Comparison of ENCODE assay signal across 30 cellular contexts in genomic region chr1:246095441-246095840, GRCh38.
"Had no signal": no experiment of that assay in that cellular context is flagged by ENCODE, and none has a peak within 500 bp of the region (broad histone marks: within the 10 kb centered on the region; RNA-seq: fewer than 3 reads in every experiment).

No MANE protein-coding gene starts in this region.

- H3K36me3 Mint-ChIP-seq: natural killer cell, neural progenitor cell had no signal

- H3K36me3 ChIP-seq: heart left ventricle, left lung, lower lobe of right lung, neural progenitor cell, neutrophil, stomach, thyroid gland, transverse colon, upper lobe of right lung had no signal

- DNase-seq: glutamatergic neuron; heart left ventricle; hypothalamus; immature natural killer cell; kidney glomerular epithelial cell; left cardiac atrium; left lung; lower lobe of right lung; mammary epithelial cell; mesenchymal stem cell; naive B cell; natural killer cell; occipital lobe; psoas muscle; stimulated activated CD4-positive, alpha-beta T cell treated with anti-CD3 and anti-CD28 coated beads, Interleukin-12 subunit alpha, Interleukin-12 subunit beta, amount 100 ng/mL, for 4 hours; stimulated activated CD4-positive, alpha-beta T cell treated with anti-CD3 and anti-CD28 coated beads, Interleukin-15, amount 100 ng/mL, for 24 hours; stimulated activated CD4-positive, alpha-beta T cell treated with anti-CD3 and anti-CD28 coated beads, Interleukin-2, amount 100 ng/mL, for 24 hours; stimulated activated CD4-positive, alpha-beta T cell treated with anti-CD3 and anti-CD28 coated beads, Interleukin-4, amount 100 ng/mL, for 1 hour; stimulated activated naive B cell treated with anti-CD40 and anti-IgM and Interleukin-4, amounts not matched to agents 10 μg/mL and 1 μg/mL and 100 μg/mL, for 72 hours; stimulated activated naive CD8-positive, alpha-beta T cell treated with anti-CD3 and anti-CD28 coated beads, Interleukin-15, Interleukin-2, amounts not matched to agents 100 U/mL and 50 U/mL, for 24 hours; stomach; testis; thyroid gland; transverse colon; upper lobe of right lung had no signal

- H3K27me3 ChIP-seq: heart left ventricle, left lung, neural progenitor cell, neutrophil, stomach, testis, thyroid gland, transverse colon, upper lobe of right lung had no signal

- H3K27ac Mint-ChIP-seq: immature natural killer cell; natural killer cell; stimulated activated naive B cell treated with anti-CD40 and anti-IgM and Interleukin-4, amounts not matched to agents 10 μg/mL and 1 μg/mL and 100 μg/mL, for 72 hours had no signal

- H3K9me3 Mint-ChIP-seq: neural progenitor cell had no signal

- ATAC-seq: heart left ventricle; left cardiac atrium; left lung; lower lobe of right lung; natural killer cell; psoas muscle; sciatic nerve; stimulated activated naive B cell treated with anti-CD40 and anti-IgM and Interleukin-4, amounts not matched to agents 10 μg/mL and 1 μg/mL and 100 μg/mL, for 72 hours; stimulated activated naive CD8-positive, alpha-beta T cell treated with anti-CD3 and anti-CD28 coated beads, Interleukin-15, Interleukin-2, amounts not matched to agents 100 U/mL and 50 U/mL, for 24 hours; upper lobe of right lung had no signal

- H3K9ac ChIP-seq: neural progenitor cell, parathyroid adenoma had no signal

- H3K4me3 Mint-ChIP-seq: immature natural killer cell; naive B cell; natural killer cell; neural progenitor cell; stimulated activated naive B cell treated with anti-CD40 and anti-IgM and Interleukin-4, amounts not matched to agents 10 μg/mL and 1 μg/mL and 100 μg/mL, for 72 hours had no signal

- H3K4me1 Mint-ChIP-seq: naive B cell; stimulated activated naive B cell treated with anti-CD40 and anti-IgM and Interleukin-4, amounts not matched to agents 10 μg/mL and 1 μg/mL and 100 μg/mL, for 72 hours had no signal

- H3K4me2 ChIP-seq: neural progenitor cell had no signal

- H3K27ac ChIP-seq: heart left ventricle, left lung, lower lobe of right lung, neural progenitor cell, neutrophil, parathyroid adenoma, psoas muscle, skin epidermis, stomach, testis, thyroid gland, transverse colon, upper lobe of right lung had no signal

- H3K27me3 Mint-ChIP-seq: naive B cell; stimulated activated naive B cell treated with anti-CD40 and anti-IgM and Interleukin-4, amounts not matched to agents 10 μg/mL and 1 μg/mL and 100 μg/mL, for 72 hours had no signal

- H3K4me3 ChIP-seq: heart left ventricle, left lung, lower lobe of right lung, neural progenitor cell, psoas muscle, skin epidermis, stomach, testis, thyroid gland, transverse colon, upper lobe of right lung had no signal

- H3K79me2 ChIP-seq: parathyroid adenoma had no signal

- H2AFZ ChIP-seq: neural progenitor cell, parathyroid adenoma had no signal

- H3K4me1 ChIP-seq: left lung, lower lobe of right lung, neural progenitor cell, parathyroid adenoma, psoas muscle, stomach, transverse colon, upper lobe of right lung had no signal

- H3K9me3 ChIP-seq: left lung, lower lobe of right lung, neutrophil, psoas muscle, stomach, testis, thyroid gland, transverse colon, upper lobe of right lung had no signal
